Comparison of ENCODE assay signal across 20 cellular contexts in genomic region chr21:41148798-41149197, GRCh38. TPM values are rescaled to one million over a fixed set of nuclear protein-coding genes. Genes with fewer than 3 reads are reported as not detected.
DNase-seq lines count a peak whose midpoint lies in the region; ATAC-seq and TF ChIP-seq lines count a peak whose summit lies in the region.
"Had no signal": no experiment of that assay in that cellular context is flagged by ENCODE, and none has a peak within 500 bp of the region (broad histone marks: within the 10 kb centered on the region; RNA-seq: fewer than 3 reads in every experiment).

No MANE protein-coding gene starts in this region.

- peak; percentile 28 for ATAC-seq in activated B cell treated with CpG ODN at 0.5 μM for 24 hours (ENCODE audit: low read depth)
- peak; percentile 30 to 62 for ATAC-seq in naive B cell (ENCODE audit: low read depth in 2 of 2)
- peak; percentile 39 for ATAC-seq in stimulated activated memory B cell treated with anti-CD40 and anti-IgM and Interleukin-4, amounts not matched to agents 10 μg/mL and 1 μg/mL and 100 μg/mL, for 72 hours
- ATAC-seq in GM19351 (IDR thresholded peaks at IDR 0.05; ENCODE audit: unreplicated experiment), result no peak
- ATAC-seq: A549 had no signal

- H3K4me3 Mint-ChIP-seq in activated B cell treated with CpG ODN at 0.5 μM for 24 hours (peak overlapping the region; percentile 15), naive B cell (peak overlapping the region in 2 of 8 donors; percentile 21 to 48)
- no peak overlapping the region for H3K4me3 Mint-ChIP-seq in stimulated activated memory B cell treated with anti-CD40 and anti-IgM and Interleukin-4, amounts not matched to agents 10 μg/mL and 1 μg/mL and 100 μg/mL, for 72 hours
- no peak overlapping the region for H3K4me3 Mint-ChIP-seq in activated T-helper 1 cell treated with anti-CD3 and anti-CD28 coated beads, Interleukin-12 subunit alpha, Interleukin-12 subunit beta, Interleukin-2, Interleukin-4 antibody, amounts not matched to agents 30 ng/mL and 10 ng/mL and 1 ng/mL, durations not matched to agents 14 hours and 24 hours and 36 hours
- H3K4me3 Mint-ChIP-seq: CD4-positive, alpha-beta memory T cell; HFFc6 had no signal

- no peaks in the 10 kb centered on the region for H3K36me3 Mint-ChIP-seq in activated B cell treated with CpG ODN at 0.5 μM for 24 hours (ENCODE audit: low read depth)
- peaks cover 0 to 8% of the 10 kb centered on the region in 2 donors for H3K36me3 Mint-ChIP-seq in naive B cell
- peaks cover 8% of the 10 kb centered on the region for H3K36me3 Mint-ChIP-seq in stimulated activated memory B cell treated with anti-CD40 and anti-IgM and Interleukin-4, amounts not matched to agents 10 μg/mL and 1 μg/mL and 100 μg/mL, for 72 hours
- H3K36me3 Mint-ChIP-seq in activated T-helper 1 cell treated with anti-CD3 and anti-CD28 coated beads, Interleukin-12 subunit alpha, Interleukin-12 subunit beta, Interleukin-2, Interleukin-4 antibody, amounts not matched to agents 30 ng/mL and 10 ng/mL and 1 ng/mL, durations not matched to agents 14 hours and 24 hours and 36 hours (ENCODE audit: low read depth), result no peaks in the 10 kb centered on the region
- H3K36me3 Mint-ChIP-seq: CD4-positive, alpha-beta memory T cell had no signal

- no peak for DNase-seq in activated B cell treated with CpG ODN at 0.5 μM for 24 hours
- peak; percentile 26 for DNase-seq in islet precursor cell
- DNase-seq in naive B cell, result no peak
- DNase-seq in activated T-helper 1 cell treated with anti-CD3 and anti-CD28 coated beads, Interleukin-12 subunit alpha, Interleukin-12 subunit beta, Interleukin-2, Interleukin-4 antibody, amounts not matched to agents 30 ng/mL and 10 ng/mL and 1 ng/mL, durations not matched to agents 14 hours and 24 hours and 36 hours (ENCODE audit: low spot score), result no peak
- no peak for DNase-seq in LoVo (ENCODE audit: low spot score)
- DNase-seq: 8988T; ACHN; AML-193; Calu3; CD4-positive, alpha-beta memory T cell; COR-L47; DMS53; DMS79 treated with DMSO at 0.1 percent for 48 hours; GF-D8; GOT3; HFFc6 had no signal

- CTCF ChIA-PET in activated B cell treated with CpG ODN at 0.5 μM for 24 hours (lab: Charles Lee), result no interaction called here

- no peak overlapping the region for H3K27ac Mint-ChIP-seq in activated B cell treated with CpG ODN at 0.5 μM for 24 hours
- no peak overlapping the region for H3K27ac Mint-ChIP-seq in naive B cell
- no peak overlapping the region for H3K27ac Mint-ChIP-seq in stimulated activated memory B cell treated with anti-CD40 and anti-IgM and Interleukin-4, amounts not matched to agents 10 μg/mL and 1 μg/mL and 100 μg/mL, for 72 hours
- no peak overlapping the region for H3K27ac Mint-ChIP-seq in activated T-helper 1 cell treated with anti-CD3 and anti-CD28 coated beads, Interleukin-12 subunit alpha, Interleukin-12 subunit beta, Interleukin-2, Interleukin-4 antibody, amounts not matched to agents 30 ng/mL and 10 ng/mL and 1 ng/mL, durations not matched to agents 14 hours and 24 hours and 36 hours
- H3K27ac Mint-ChIP-seq: CD4-positive, alpha-beta memory T cell; HFFc6 had no signal

- H3K9me3 Mint-ChIP-seq in activated B cell treated with CpG ODN at 0.5 μM for 24 hours, result peaks cover 2% of the 10 kb centered on the region
- peaks cover 0 to 16% (median 6%) of the 10 kb centered on the region in 7 donors for H3K9me3 Mint-ChIP-seq in naive B cell
- peaks cover 6% of the 10 kb centered on the region for H3K9me3 Mint-ChIP-seq in stimulated activated memory B cell treated with anti-CD40 and anti-IgM and Interleukin-4, amounts not matched to agents 10 μg/mL and 1 μg/mL and 100 μg/mL, for 72 hours
- peaks cover 3% of the 10 kb centered on the region for H3K9me3 Mint-ChIP-seq in activated T-helper 1 cell treated with anti-CD3 and anti-CD28 coated beads, Interleukin-12 subunit alpha, Interleukin-12 subunit beta, Interleukin-2, Interleukin-4 antibody, amounts not matched to agents 30 ng/mL and 10 ng/mL and 1 ng/mL, durations not matched to agents 14 hours and 24 hours and 36 hours

- TF ChIP-seq CTCF in activated B cell treated with CpG ODN at 0.5 μM for 24 hours (IDR thresholded peaks at IDR 0.05), result no peak

- POLR2A ChIA-PET in activated B cell treated with CpG ODN at 0.5 μM for 24 hours (lab: Charles Lee), result no interaction called here

- H3K4me1 Mint-ChIP-seq in activated B cell treated with CpG ODN at 0.5 μM for 24 hours, result peaks cover 20% of the 10 kb centered on the region
- peaks cover 4 to 21% (median 6%) of the 10 kb centered on the region in 3 donors for H3K4me1 Mint-ChIP-seq in naive B cell
- H3K4me1 Mint-ChIP-seq in stimulated activated memory B cell treated with anti-CD40 and anti-IgM and Interleukin-4, amounts not matched to agents 10 μg/mL and 1 μg/mL and 100 μg/mL, for 72 hours, result peaks cover 7% of the 10 kb centered on the region
- H3K4me1 Mint-ChIP-seq in activated T-helper 1 cell treated with anti-CD3 and anti-CD28 coated beads, Interleukin-12 subunit alpha, Interleukin-12 subunit beta, Interleukin-2, Interleukin-4 antibody, amounts not matched to agents 30 ng/mL and 10 ng/mL and 1 ng/mL, durations not matched to agents 14 hours and 24 hours and 36 hours (ENCODE audit: low read depth), result no peaks in the 10 kb centered on the region
- H3K4me1 Mint-ChIP-seq: CD4-positive, alpha-beta memory T cell had no signal

- intact Hi-C loops in activated B cell treated with CpG ODN at 0.5 μM for 24 hours (cut with micrococcal nuclease), result no loop called here
- intact Hi-C loops in activated T-helper 1 cell treated with anti-CD3 and anti-CD28 coated beads, Interleukin-12 subunit alpha, Interleukin-12 subunit beta, Interleukin-2, Interleukin-4 antibody, amounts not matched to agents 30 ng/mL and 10 ng/mL and 1 ng/mL, durations not matched to agents 14 hours and 24 hours and 36 hours (cut with micrococcal nuclease), result no loop called here

- H3K27me3 Mint-ChIP-seq in activated B cell treated with CpG ODN at 0.5 μM for 24 hours (peaks cover 8% of the 10 kb centered on the region), naive B cell (peaks cover 11 to 29% (median 29%) of the 10 kb centered on the region in 3 donors)
- peaks cover 18% of the 10 kb centered on the region for H3K27me3 Mint-ChIP-seq in stimulated activated memory B cell treated with anti-CD40 and anti-IgM and Interleukin-4, amounts not matched to agents 10 μg/mL and 1 μg/mL and 100 μg/mL, for 72 hours
- no peaks in the 10 kb centered on the region for H3K27me3 Mint-ChIP-seq in activated T-helper 1 cell treated with anti-CD3 and anti-CD28 coated beads, Interleukin-12 subunit alpha, Interleukin-12 subunit beta, Interleukin-2, Interleukin-4 antibody, amounts not matched to agents 30 ng/mL and 10 ng/mL and 1 ng/mL, durations not matched to agents 14 hours and 24 hours and 36 hours (ENCODE audit: insufficient read depth)

RNA-seq across cellular contexts. Expression of gene BACE2, which starts 19.2 kb away (rescaled TPM):
- total RNA-seq in activated B cell treated with CpG ODN at 0.5 μM for 24 hours, result 13.0 and 17.1 TPM in 2 replicates
- polyA plus RNA-seq in naive B cell (ENCODE audit: low read depth in 6 of 6), result 100 to 1,000 TPM in 4 of 6 donors, 10 to 100 TPM in 2; 36.0 to 146 (median 110) TPM
- total RNA-seq in activated T-helper 1 cell treated with anti-CD3 and anti-CD28 coated beads, Interleukin-12 subunit alpha, Interleukin-12 subunit beta, Interleukin-2, Interleukin-4 antibody, amounts not matched to agents 30 ng/mL and 10 ng/mL and 1 ng/mL, durations not matched to agents 14 hours and 24 hours and 36 hours, result 0.81 and 1.8 TPM in 2 replicates
- total RNA-seq: CD4-positive, alpha-beta memory T cell; G401 had no signal
